8 cellular contexts compared by ENCODE assay signal in genomic region chr4:9153008-9153570, GRCh38. TPM values are rescaled to one million over a fixed set of nuclear protein-coding genes. Genes with fewer than 3 reads are reported as not detected.
DNase-seq lines count a peak whose midpoint lies in the region; ATAC-seq and TF ChIP-seq lines count a peak whose summit lies in the region.
"Not testable (repeated sequence)": the region's sequence is repeated elsewhere in the genome, so short reads cannot be mapped to it uniquely, and the experiment has no call there.

No MANE protein-coding gene starts in this region.

- not testable (repeated sequence) for H3K36me3 ChIP-seq in tibial nerve

- not testable (repeated sequence) for H3K36me3 Mint-ChIP-seq in central memory CD8-positive, alpha-beta T cell (ENCODE audit: insufficient read depth)

- peak in 1 of 2 donors; percentile 17 for TF ChIP-seq POLR2A in tibial nerve (IDR thresholded peaks at IDR 0.05)

- not testable (repeated sequence) for H3K27me3 ChIP-seq in tibial nerve

- not testable (repeated sequence) for H3K9me3 ChIP-seq in iPS-18c (ENCODE audit: control insufficient read depth, insufficient read depth, low read length); tibial nerve

- DNase-seq in GM04504 (ENCODE audit: low read depth) (peak; percentile 97), NCI-H526 treated with DMSO at 0.1 percent for 48 hours (lab: John Stamatoyannopoulos, UW) (peak; percentile 81), renal cortical epithelial cell (ENCODE audit: low read depth) (peak; percentile 98), tibial nerve (ENCODE audit: low spot score in 2 of 2) (peak; percentile 96 to 98)
- peak; percentile 97 for DNase-seq in activated CD4-positive, alpha-beta T cell treated with anti-CD3 and anti-CD28 coated beads, Interleukin-2, amount 50 U/mL, for 1 hour
- peak; percentile 97 to 98 for DNase-seq in central memory CD8-positive, alpha-beta T cell (ENCODE audit: low spot score in 2 of 2)

- H3K27ac Mint-ChIP-seq in central memory CD8-positive, alpha-beta T cell (ENCODE audit: low read depth): peak overlapping the region; percentile 98

- peak overlapping the region; percentile 41 to 84 (median 70) for H3K27ac ChIP-seq in tibial nerve

- H3K4me1 ChIP-seq in tibial nerve: not testable (repeated sequence)

- not testable (repeated sequence) for H3K9me3 Mint-ChIP-seq in central memory CD8-positive, alpha-beta T cell

- H3K4me3 ChIP-seq in iPS-18c (ENCODE audit: insufficient read depth, low read depth, low read length) (peak overlapping the region; percentile 55), tibial nerve (peak overlapping the region; percentile 59 to 91 (median 86))

- not testable (repeated sequence) for H3K4me1 Mint-ChIP-seq in central memory CD8-positive, alpha-beta T cell

- 0 to 3% methylated on average over 10 to 24 of the region's 53 CpGs for WGBS in tibial nerve, 2 donors

- peak in 1 of 2 donors; percentile 44 for TF ChIP-seq EP300 in tibial nerve (IDR thresholded peaks at IDR 0.05)

- peak overlapping the region; percentile 91 for H3K4me3 Mint-ChIP-seq in central memory CD8-positive, alpha-beta T cell

- not testable (repeated sequence) for H3K27me3 Mint-ChIP-seq in central memory CD8-positive, alpha-beta T cell

- ATAC-seq in HG03432 (IDR thresholded peaks at IDR 0.05; ENCODE audit: unreplicated experiment): peak; percentile 79
- peak; percentile 95 for ATAC-seq in central memory CD8-positive, alpha-beta T cell (replicated peaks; ENCODE audit: extremely low read depth, poor library complexity, severe bottlenecking)

- peak in 2 of 5 experiments; percentile 13 to 20 for TF ChIP-seq CTCF in tibial nerve (IDR thresholded peaks at IDR 0.05)

RNA-seq across cellular contexts. Expression of gene FAM90A26, which starts 17.1 kb away (rescaled TPM):
- total RNA-seq in renal cortical epithelial cell: not detected in 2 replicates
- not detected for total RNA-seq in tibial nerve

RNA-seq across cellular contexts. Expression of gene USP17L10, which starts 57.4 kb away (rescaled TPM):
- total RNA-seq in renal cortical epithelial cell (not detected in 2 replicates), tibial nerve (not detected)

Comparison
In these comparisons a context has a peak if more than half of its experiments do, and no peak if none do; other contexts are left out.
1. Peak in every context shown above with its lines: DNase-seq, ATAC-seq, H3K4me3 ChIP-seq and H3K27ac ChIP-seq.